19 cellular contexts compared by ENCODE assay signal in genomic region chr2:62375051-62375450, GRCh38.
"Had no signal": no experiment of that assay in that cellular context is flagged by ENCODE, and none has a peak within 500 bp of the region (broad histone marks: within the 10 kb centered on the region; RNA-seq: fewer than 3 reads in every experiment).

No MANE protein-coding gene starts in this region.

- H3K4me1 ChIP-seq: ascending aorta, breast epithelium, left lung, pancreas, sigmoid colon had no signal

- H3K27ac Mint-ChIP-seq: activated naive CD4-positive, alpha-beta T cell treated with anti-CD3 and anti-CD28 coated beads for 36 hours; activated naive CD8-positive, alpha-beta T cell treated with anti-CD3 and anti-CD28 coated beads, Interleukin-2, amount 50 U/mL, for 24 hours; activated T-helper 17 cell treated with anti-CD3 and anti-CD28 coated beads, Interleukin-2, amount 50 U/mL, for 72 hours; dendritic cell treated with granulocyte-macrophage colony-stimulating factor and Interleukin-4, amounts not matched to agents 40 ng/mL and 50 ng/mL, for 4 days; effector memory CD8-positive, alpha-beta T cell; naive thymus-derived CD4-positive, alpha-beta T cell; stimulated activated naive CD8-positive, alpha-beta T cell treated with anti-CD3 and anti-CD28 coated beads, Interleukin-15, amount 100 ng/mL, for 72 hours had no signal

- H3K27me3 ChIP-seq: ascending aorta, breast epithelium, heart right ventricle, left lung, pancreas, sigmoid colon, spleen had no signal

- H3K4me3 Mint-ChIP-seq: activated naive CD4-positive, alpha-beta T cell treated with anti-CD3 and anti-CD28 coated beads for 36 hours; activated naive CD8-positive, alpha-beta T cell treated with anti-CD3 and anti-CD28 coated beads, Interleukin-2, amount 50 U/mL, for 24 hours; activated T-helper 17 cell treated with anti-CD3 and anti-CD28 coated beads, Interleukin-2, amount 50 U/mL, for 72 hours; dendritic cell treated with granulocyte-macrophage colony-stimulating factor and Interleukin-4, amounts not matched to agents 40 ng/mL and 50 ng/mL, for 4 days; effector memory CD8-positive, alpha-beta T cell; naive thymus-derived CD4-positive, alpha-beta T cell; stimulated activated naive CD8-positive, alpha-beta T cell treated with anti-CD3 and anti-CD28 coated beads, Interleukin-15, amount 100 ng/mL, for 72 hours had no signal

- H3K4me3 ChIP-seq: ascending aorta, breast epithelium, heart right ventricle, left lung, pancreas, sigmoid colon, spleen, thoracic aorta had no signal

- H3K9me3 ChIP-seq: pancreas, sigmoid colon had no signal

- H3K4me1 Mint-ChIP-seq: activated naive CD8-positive, alpha-beta T cell treated with anti-CD3 and anti-CD28 coated beads, Interleukin-2, amount 50 U/mL, for 24 hours; activated T-helper 17 cell treated with anti-CD3 and anti-CD28 coated beads, Interleukin-2, amount 50 U/mL, for 72 hours; naive thymus-derived CD4-positive, alpha-beta T cell had no signal

- DNase-seq: activated CD4-positive, CD25-positive, alpha-beta regulatory T cell treated with anti-CD3 and anti-CD28 coated beads, Interleukin-2, amount 50 U/mL, for 72 hours; activated naive CD4-positive, alpha-beta T cell treated with anti-CD3 and anti-CD28 coated beads for 36 hours; activated naive CD8-positive, alpha-beta T cell treated with anti-CD3 and anti-CD28 coated beads, Interleukin-2, amount 50 U/mL, for 24 hours; effector memory CD8-positive, alpha-beta T cell; heart right ventricle; left lung; mammary epithelial cell; naive thymus-derived CD4-positive, alpha-beta T cell; pancreas; sigmoid colon; spleen; stimulated activated CD4-positive, alpha-beta T cell treated with anti-CD3 and anti-CD28 coated beads, Interleukin-1b, Interleukin-23, amount 100 ng/mL, for 48 hours; stimulated activated naive CD8-positive, alpha-beta T cell treated with anti-CD3 and anti-CD28 coated beads, Interleukin-15, amount 100 ng/mL, for 72 hours had no signal

- H3K27me3 Mint-ChIP-seq: activated naive CD8-positive, alpha-beta T cell treated with anti-CD3 and anti-CD28 coated beads, Interleukin-2, amount 50 U/mL, for 24 hours; activated T-helper 17 cell treated with anti-CD3 and anti-CD28 coated beads, Interleukin-2, amount 50 U/mL, for 72 hours; dendritic cell treated with granulocyte-macrophage colony-stimulating factor and Interleukin-4, amounts not matched to agents 40 ng/mL and 50 ng/mL, for 4 days; effector memory CD8-positive, alpha-beta T cell; stimulated activated naive CD8-positive, alpha-beta T cell treated with anti-CD3 and anti-CD28 coated beads, Interleukin-15, amount 100 ng/mL, for 72 hours had no signal

- H3K27ac ChIP-seq: ascending aorta, breast epithelium, epithelial cell of prostate, heart right ventricle, left lung, pancreas, sigmoid colon, spleen, thoracic aorta had no signal

- H3K36me3 ChIP-seq: ascending aorta, breast epithelium, heart right ventricle, left lung, pancreas, sigmoid colon, spleen, thoracic aorta had no signal
